Comparison of ENCODE assay signal across 8 cellular contexts in genomic region chr12:48814313-48815280, GRCh38. TPM values are rescaled to one million over a fixed set of nuclear protein-coding genes. Genes with fewer than 3 reads are reported as not detected.
A peak's percentile ranks its signal among the peaks of the same experiment; 100 is the strongest.
DNase-seq lines count a peak whose midpoint lies in the region; ATAC-seq and TF ChIP-seq lines count a peak whose summit lies in the region.

No MANE protein-coding gene starts in this region.

- no peaks in the 10 kb centered on the region for H3K36me3 Mint-ChIP-seq in WTC11

- no peak overlapping the region; the same call in 1 of the 2 replicates for H3K27ac Mint-ChIP-seq in WTC11

- CTCF ChIA-PET in WTC11 (lab: Charles Lee), result interaction anchor here (0.5 to 4.3 kb wide), 57 partner anchors 9 to 527 kb away, joined by 3 to 44 read pairs (median 5); partner anchors contain the start of genes ADCY6, ARF3, DDN and DDX23

- peak overlapping the region; percentile 56 for H3K4me3 ChIP-seq in kidney epithelial cell (ENCODE audit: low read depth, low read length)

- H3K9me3 Mint-ChIP-seq in WTC11, result no peaks in the 10 kb centered on the region

- H3K4me3 Mint-ChIP-seq in WTC11, result peak overlapping the region; percentile 87

- H3K36me3 ChIP-seq in kidney epithelial cell (ENCODE audit: control insufficient read depth, insufficient read depth, low read length), result no peaks in the 10 kb centered on the region

- peaks cover 70% of the 10 kb centered on the region for H3K27me3 Mint-ChIP-seq in WTC11 (ENCODE audit: low read depth)

- peak; percentile 82 for ATAC-seq in HG02678 (IDR thresholded peaks at IDR 0.05; ENCODE audit: unreplicated experiment)
- ATAC-seq in WTC11, result peak; percentile 25

- peak; percentile 92 for TF ChIP-seq CTCF in WTC11 (IDR thresholded peaks at IDR 0.05)
- peak; percentile 80 for TF ChIP-seq CTCF in kidney epithelial cell (IDR thresholded peaks at IDR 0.05; ENCODE audit: insufficient read depth, low read length, poor library complexity, severe bottlenecking)

- peak; percentile 37 to 81 for DNase-seq in NCI-H526 (lab: John Stamatoyannopoulos, UW)
- no peak for DNase-seq in NCI-H526 treated with DMSO at 0.1 percent for 48 hours (lab: John Stamatoyannopoulos, UW)
- peak; percentile 35 for DNase-seq in NCI-H1105 (lab: John Stamatoyannopoulos, UW)
- DNase-seq in WTC11 (ENCODE audit: low spot score), result peak; percentile 81
- DNase-seq in central memory CD4-positive, alpha-beta T cell, result peak; percentile 54
- DNase-seq in kidney epithelial cell (ENCODE audit: low read depth), result no peak
- DNase-seq in stimulated activated CD4-positive, alpha-beta T cell treated with anti-CD3 and anti-CD28 coated beads, Interleukin-1b, Interleukin-23, amount 100 ng/mL, for 24 hours (ENCODE audit: low read depth in 4 of 4, low spot score in 1 of 4), result peak; percentile 42 to 72 (median 54)

- peaks cover 46% of the 10 kb centered on the region for H3K4me1 Mint-ChIP-seq in WTC11

- no peaks in the 10 kb centered on the region for H3K27me3 ChIP-seq in kidney epithelial cell (ENCODE audit: control insufficient read depth, insufficient read depth, low read length)

- POLR2A ChIA-PET in WTC11 (lab: Charles Lee), result interaction anchor here (0.6 to 2.0 kb wide), 7 partner anchors 18 to 111 kb away, joined by 3 to 8 read pairs (median 3); partner anchors contain the start of genes ADCY6, FKBP11 and RND1

TF ChIP-seq in WTC11, 78 proteins besides CTCF, POLR2A, EP300 and RAD21 (continues in another document):
- no peak for TF ChIP-seq ZNF232 (CRISPR knock-in tag; IDR thresholded peaks at IDR 0.05)
- TF ChIP-seq E2F5 (CRISPR knock-in tag; IDR thresholded peaks at IDR 0.05), result peak; percentile 73; the same call in 1 of the 2 replicates
- no peak for TF ChIP-seq ZNF512 (CRISPR knock-in tag; IDR thresholded peaks at IDR 0.05; ENCODE audit: borderline replicate concordance)
- no peak for TF ChIP-seq ZSCAN18 (CRISPR knock-in tag; IDR thresholded peaks at IDR 0.05)
- TF ChIP-seq ARID4B (CRISPR knock-in tag; IDR thresholded peaks at IDR 0.05; ENCODE audit: borderline replicate concordance), result no peak
- TF ChIP-seq STAT6 (CRISPR knock-in tag; conservative IDR thresholded peaks at IDR 0.05; ENCODE audit: low read depth), result no peak
- no peak for TF ChIP-seq ETV6 (CRISPR knock-in tag; IDR thresholded peaks at IDR 0.05)
- TF ChIP-seq CREB1 (CRISPR knock-in tag; IDR thresholded peaks at IDR 0.05), result no peak
- TF ChIP-seq TEAD4 (CRISPR knock-in tag; IDR thresholded peaks at IDR 0.05), result no peak
- peak; percentile 99 for TF ChIP-seq HMGXB4 (CRISPR knock-in tag; IDR thresholded peaks at IDR 0.05)
- no peak for TF ChIP-seq FOXJ3 (CRISPR knock-in tag; IDR thresholded peaks at IDR 0.05; ENCODE audit: borderline replicate concordance)

RNA-seq across cellular contexts. Expression of gene CACNB3, which starts 3.7 kb away (rescaled TPM):
- 15.0 to 17.3 TPM (median 17.0 TPM) in 3 replicates for total RNA-seq in WTC11 (2021)
- 24.5 and 25.4 TPM in 2 replicates for total RNA-seq in kidney epithelial cell

RNA-seq across cellular contexts. Expression of gene ADCY6, which starts 25.7 kb away (rescaled TPM):
- total RNA-seq in WTC11 (2021), result 11.9 to 12.8 TPM (median 12.2 TPM) in 3 replicates
- 24.3 and 26.2 TPM in 2 replicates for total RNA-seq in kidney epithelial cell

RNA-seq across cellular contexts. Expression of gene DDX23, which starts 37.4 kb away (rescaled TPM):
- total RNA-seq in WTC11 (2021) (91.1 to 107 TPM (median 93.4 TPM) in 3 replicates), kidney epithelial cell (64.1 and 65.1 TPM in 2 replicates)

RNA-seq across cellular contexts. Expression of gene RND1, which starts 51.1 kb away (rescaled TPM):
- total RNA-seq in WTC11 (2021) (7.6 to 9.1 TPM (median 8.5 TPM) in 3 replicates), kidney epithelial cell (9.9 and 10.7 TPM in 2 replicates)

Comparison
In these comparisons a context has a peak if more than half of its experiments do, and no peak if none do; other contexts are left out.
1. DNase-seq: peak in NCI-H526 (2 of 2), NCI-H1105 (single experiment), WTC11 (single experiment), central memory CD4-positive, alpha-beta T cell (single experiment) and stimulated activated CD4-positive, alpha-beta T cell treated with anti-CD3 and anti-CD28 coated beads, Interleukin-1b, Interleukin-23, amount 100 ng/mL, for 24 hours (4 of 4); none in NCI-H526 treated with DMSO at 0.1 percent for 48 hours (single experiment) and kidney epithelial cell (single experiment).